ENCODE assay signal across 8 cellular contexts in genomic region chr5:133996683-133997252, GRCh38. TPM values are rescaled to one million over a fixed set of nuclear protein-coding genes. Genes with fewer than 3 reads are reported as not detected.
A peak's percentile ranks its signal among the peaks of the same experiment; 100 is the strongest.
DNase-seq lines count a peak whose midpoint lies in the region; ATAC-seq and TF ChIP-seq lines count a peak whose summit lies in the region.

No MANE protein-coding gene starts in this region.

- CTCF ChIA-PET in Panc1 (lab: Charles Lee) = interaction anchor here (0.6 to 0.8 kb wide), 4 partner anchors 13 to 37 kb away, joined by 3 to 10 read pairs (median 4); no protein-coding TSS in a partner anchor
- CTCF ChIA-PET in naive thymus-derived CD4-positive, alpha-beta T cell (lab: Charles Lee) = interaction anchor here (1.0 kb wide), 1 partner anchor 15 kb away, joined by 3 read pairs; no protein-coding TSS in a partner anchor

- peak overlapping the region in 3 of 9 donors; percentile 4 to 41 (median 36) for H3K27ac Mint-ChIP-seq in naive thymus-derived CD4-positive, alpha-beta T cell

- in situ Hi-C loops in Panc1 (cut with HindIII; ENCODE audit: low pct_unique_long_range_greater_than_20kb, low sequenced_read_pairs) = no loop called here

- no peak for ATAC-seq in Panc1
- ATAC-seq in activated CD4-positive, CD25-positive, alpha-beta regulatory T cell treated with anti-CD3 and anti-CD28 coated beads, Interleukin-2, amount 50 U/mL, for 24 hours = no peak
- ATAC-seq in naive thymus-derived CD4-positive, alpha-beta T cell = no peak

- peaks cover 40 to 83% (median 67%) of the 10 kb centered on the region in 7 donors for H3K4me1 Mint-ChIP-seq in naive thymus-derived CD4-positive, alpha-beta T cell

- peak overlapping the region; percentile 84 to 89 for H3K27ac ChIP-seq in right atrium auricular region
- H3K27ac ChIP-seq in Panc1 (ENCODE audit: low read length) = peak overlapping the region; percentile 64
- H3K27ac ChIP-seq in naive thymus-derived CD4-positive, alpha-beta T cell (ENCODE audit: low read depth, low read length) = no peak overlapping the region

- no peaks in the 10 kb centered on the region for H3K27me3 Mint-ChIP-seq in naive thymus-derived CD4-positive, alpha-beta T cell

- peak overlapping the region in 1 of 10 donors; percentile 48 for H3K4me3 Mint-ChIP-seq in naive thymus-derived CD4-positive, alpha-beta T cell

- no peaks in the 10 kb centered on the region for H3K27me3 ChIP-seq in right atrium auricular region
- no peaks in the 10 kb centered on the region for H3K27me3 ChIP-seq in Panc1 (ENCODE audit: control insufficient read depth, insufficient read depth, low read length)
- no peaks in the 10 kb centered on the region for H3K27me3 ChIP-seq in naive thymus-derived CD4-positive, alpha-beta T cell (ENCODE audit: control insufficient read depth in 2 of 2, insufficient read depth in 2 of 2, low read length in 2 of 2)

- H3K9me3 ChIP-seq in right atrium auricular region = no peaks in the 10 kb centered on the region
- H3K9me3 ChIP-seq in Panc1 (ENCODE audit: control insufficient read depth, insufficient read depth, low read depth, low read length) = no peaks in the 10 kb centered on the region
- no peaks in the 10 kb centered on the region for H3K9me3 ChIP-seq in naive thymus-derived CD4-positive, alpha-beta T cell (ENCODE audit: control insufficient read depth in 2 of 3, low read length in 3 of 3)

- H3K9me3 Mint-ChIP-seq in naive thymus-derived CD4-positive, alpha-beta T cell = no peaks in the 10 kb centered on the region

- DNase-seq in right atrium auricular region (ENCODE audit: low spot score) (no peak), cardiac septum (ENCODE audit: low spot score) (no peak), Panc1 (ENCODE audit: low read depth, low spot score) (no peak), fibroblast of villous mesenchyme (ENCODE audit: low read depth) (no peak), NCI-H1436 treated with DMSO at 0.1 percent for 48 hours (lab: John Stamatoyannopoulos, UW) (no peak), glomerular visceral epithelial cell (ENCODE audit: extremely low spot score) (no peak)
- no peak for DNase-seq in naive thymus-derived CD4-positive, alpha-beta T cell

- H3K4me3 ChIP-seq in right atrium auricular region (no peak overlapping the region), Panc1 (ENCODE audit: low read depth in 2 of 2, low read length in 2 of 2) (no peak overlapping the region), fibroblast of villous mesenchyme (ENCODE audit: low read depth, low read length) (no peak overlapping the region)
- H3K4me3 ChIP-seq in naive thymus-derived CD4-positive, alpha-beta T cell (ENCODE audit: low read length) = no peak overlapping the region

- H3K36me3 ChIP-seq in right atrium auricular region (peaks cover 13% of the 10 kb centered on the region), Panc1 (ENCODE audit: control insufficient read depth, insufficient read depth, low read length) (no peaks in the 10 kb centered on the region; the same call in 1 of the 2 replicates)
- H3K36me3 ChIP-seq in naive thymus-derived CD4-positive, alpha-beta T cell (ENCODE audit: control insufficient read depth in 2 of 3, insufficient read depth in 3 of 3, low read length in 3 of 3) = peaks cover 0 to 5% (median 0%) of the 10 kb centered on the region in 3 experiments

- H3K4me1 ChIP-seq in right atrium auricular region (peaks cover 0 to 79% of the 10 kb centered on the region in 2 donors), Panc1 (ENCODE audit: control insufficient read depth, insufficient read depth, low read length) (peaks cover 91% of the 10 kb centered on the region)
- peaks cover 5 to 9% of the 10 kb centered on the region in 2 donors for H3K4me1 ChIP-seq in naive thymus-derived CD4-positive, alpha-beta T cell (ENCODE audit: control insufficient read depth in 2 of 2, insufficient read depth in 2 of 2, low read length in 2 of 2)

- intact Hi-C loops in cardiac septum (cut with DNase I) = no loop called here
- intact Hi-C loops in Panc1 (cut with micrococcal nuclease; ENCODE audit: unreplicated experiment) = no loop called here
- intact Hi-C loops in naive thymus-derived CD4-positive, alpha-beta T cell (cut with micrococcal nuclease) = no loop called here

- TF ChIP-seq CTCF in right atrium auricular region (IDR thresholded peaks at IDR 0.05) = peak in 1 of 2 donors; percentile 50
- peak; percentile 84 for TF ChIP-seq CTCF in Panc1 (IDR thresholded peaks at IDR 0.05)
- TF ChIP-seq CTCF in fibroblast of villous mesenchyme (IDR thresholded peaks at IDR 0.05; ENCODE audit: insufficient read depth, low read depth, low read length) = peak; percentile 66

- BruUV-seq in Panc1 (replicated peaks; lab: Mats Ljungman, UMichigan) = no TSS peak

- peaks cover 0 to 5% (median 0%) of the 10 kb centered on the region in 5 donors for H3K36me3 Mint-ChIP-seq in naive thymus-derived CD4-positive, alpha-beta T cell

- POLR2A ChIA-PET in Panc1 (lab: Charles Lee) = no interaction called here
- POLR2A ChIA-PET in naive thymus-derived CD4-positive, alpha-beta T cell (lab: Charles Lee) = interaction anchor here (0.6 to 1.3 kb wide), 3 partner anchors 10 to 27 kb away, joined by 3 to 4 read pairs (median 4); no protein-coding TSS in a partner anchor

RNA-seq across cellular contexts. Expression of gene VDAC1, which starts 8.0 kb away (rescaled TPM):
- total RNA-seq in right atrium auricular region (100 to 1,000 TPM; 263 to 394 TPM), cardiac septum (429 TPM), Panc1 (2021; ENCODE audit: unreplicated experiment) (395 TPM), fibroblast of villous mesenchyme (263 and 350 TPM in 2 replicates)
- 502 TPM for polyA plus RNA-seq in Panc1 (2012; ENCODE audit: insufficient read length)
- total RNA-seq in naive thymus-derived CD4-positive, alpha-beta T cell = 100 to 1,000 TPM in 1 of 5 experiments, 10 to 100 TPM in 4; 37.8 to 259 (median 43.7) TPM
- polyA plus RNA-seq in naive thymus-derived CD4-positive, alpha-beta T cell = 10 to 100 TPM; 66.9 to 75.0 TPM

RNA-seq across cellular contexts. Expression of gene C5orf15, which starts 28.3 kb away (rescaled TPM):
- total RNA-seq in right atrium auricular region (10 to 100 TPM; 32.6 to 59.8 TPM), cardiac septum (22.5 TPM), Panc1 (2021; ENCODE audit: unreplicated experiment) (63.2 TPM), fibroblast of villous mesenchyme (53.8 and 103 TPM in 2 replicates)
- polyA plus RNA-seq in Panc1 (2012; ENCODE audit: insufficient read length) = 80.6 TPM
- total RNA-seq in naive thymus-derived CD4-positive, alpha-beta T cell = 10 to 100 TPM; 11.1 to 33.6 (median 17.9) TPM
- polyA plus RNA-seq in naive thymus-derived CD4-positive, alpha-beta T cell = 10 to 100 TPM; 16.2 to 18.2 TPM
